In the genomic region with DNA sequence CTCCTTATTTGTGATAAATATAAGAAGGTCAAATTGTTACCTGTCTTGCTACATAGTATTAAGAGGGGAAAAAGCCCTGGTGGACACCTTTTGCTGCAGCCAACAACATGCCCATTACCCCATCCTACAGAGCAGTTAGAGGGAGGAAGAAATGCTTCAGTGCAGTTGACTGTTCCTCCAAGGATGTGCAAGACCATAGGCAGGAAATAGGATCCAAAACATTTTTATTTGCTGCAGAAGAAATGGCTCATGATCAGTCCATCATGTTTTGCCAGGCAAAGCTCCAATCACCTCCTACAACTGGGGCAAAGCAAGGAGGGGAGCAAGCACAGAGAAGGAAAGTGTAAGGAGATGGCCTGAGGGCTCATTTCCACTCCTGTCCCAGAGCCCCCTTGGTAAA, we compare ENCODE assay signal across 20 cellular contexts.
A peak's percentile ranks its signal among the peaks of the same experiment; 100 is the strongest.
DNase-seq lines count a peak whose midpoint lies in the region; ATAC-seq and TF ChIP-seq lines count a peak whose summit lies in the region.
"Had no signal": no experiment of that assay in that cellular context is flagged by ENCODE, and none has a peak within 500 bp of the region (broad histone marks: within the 10 kb centered on the region; RNA-seq: fewer than 3 reads in every experiment).

No MANE protein-coding gene starts in this region.

- H3K27ac Mint-ChIP-seq in Caco-2 (ENCODE audit: unreplicated experiment), result peak overlapping the region; percentile 63
- no peak overlapping the region for H3K27ac Mint-ChIP-seq in T-cell
- H3K27ac Mint-ChIP-seq: activated naive CD8-positive, alpha-beta T cell; activated T-cell treated with anti-CD3 and anti-CD28 coated beads, Interleukin-2, amount 50 U/mL, for 24 hours; CD8-positive, alpha-beta memory T cell; H9; stimulated activated naive CD8-positive, alpha-beta T cell treated with anti-CD3 and anti-CD28 coated beads, Interleukin-15, Interleukin-2, amounts not matched to agents 100 ng/mL and 50 ng/mL, for 24 hours had no signal

- H3K4me3 Mint-ChIP-seq in Caco-2 (ENCODE audit: unreplicated experiment) (no peak overlapping the region), T-cell (no peak overlapping the region)
- H3K4me3 Mint-ChIP-seq: activated naive CD8-positive, alpha-beta T cell; activated T-cell treated with anti-CD3 and anti-CD28 coated beads, Interleukin-2, amount 50 U/mL, for 24 hours; CD8-positive, alpha-beta memory T cell; IgD-negative memory B cell; stimulated activated naive CD8-positive, alpha-beta T cell treated with anti-CD3 and anti-CD28 coated beads, Interleukin-15, Interleukin-2, amounts not matched to agents 100 ng/mL and 50 ng/mL, for 24 hours had no signal

- no peak overlapping the region for H2AK5ac ChIP-seq in mesendoderm (ENCODE audit: low read length)

- peak overlapping the region; percentile 49 for H3K56ac ChIP-seq in mesendoderm (ENCODE audit: low read length)

- H3K9me3 ChIP-seq in Caco-2 (no peaks in the 10 kb centered on the region), Karpas-422 (ENCODE audit: low read length) (no peaks in the 10 kb centered on the region)
- H3K9me3 ChIP-seq: mucosa of descending colon had no signal

- H3K79me1 ChIP-seq in mesendoderm (ENCODE audit: low read length), result no peaks in the 10 kb centered on the region

- H3K79me2 ChIP-seq in mesendoderm (ENCODE audit: control insufficient read depth, insufficient read depth, low read length) (no peaks in the 10 kb centered on the region), Karpas-422 (ENCODE audit: low read length) (no peaks in the 10 kb centered on the region)

- no peak overlapping the region for H3K18ac ChIP-seq in mesendoderm (ENCODE audit: low read length)

- H4K5ac ChIP-seq in mesendoderm (ENCODE audit: low read length), result no peak overlapping the region

- intact Hi-C loops in Caco-2 (cut with micrococcal nuclease; ENCODE audit: unreplicated experiment), result loop anchor here (2.0 kb wide), 1 partner anchor 70 kb away; no protein-coding TSS in a partner anchor

- H3K9ac ChIP-seq in mesendoderm (ENCODE audit: low read length) (no peak overlapping the region), Karpas-422 (ENCODE audit: low read length) (no peak overlapping the region)

- H3K27me3 ChIP-seq in Caco-2 (replicated peaks; ENCODE audit: control insufficient read depth, insufficient read depth, low read length) (no peaks in the 10 kb centered on the region), mesendoderm (ENCODE audit: insufficient read depth, low read length, poor library complexity) (no peaks in the 10 kb centered on the region), Karpas-422 (ENCODE audit: low read length) (no peaks in the 10 kb centered on the region)

- BruUV-seq in Caco-2 (replicated peaks; lab: Mats Ljungman, UMichigan), result no TSS peak

- peaks cover 12% of the 10 kb centered on the region for H3K9me3 Mint-ChIP-seq in Caco-2 (ENCODE audit: unreplicated experiment)
- H3K9me3 Mint-ChIP-seq in T-cell, result peaks cover 0 to 3% (median 0%) of the 10 kb centered on the region in 3 donors
- H3K9me3 Mint-ChIP-seq: activated T-cell treated with anti-CD3 and anti-CD28 coated beads, Interleukin-2, amount 50 U/mL, for 24 hours had no signal

- H3K4me1 ChIP-seq in Caco-2, result peaks cover 26% of the 10 kb centered on the region
- H3K4me1 ChIP-seq in mesendoderm (ENCODE audit: control insufficient read depth, low read depth, low read length), result no peaks in the 10 kb centered on the region
- H3K4me1 ChIP-seq in Karpas-422 (ENCODE audit: low read length), result no peaks in the 10 kb centered on the region

- H3K9me2 ChIP-seq in Karpas-422 (replicated peaks; ENCODE audit: insufficient read depth, low read length), result no peaks in the 10 kb centered on the region

- no peak overlapping the region for H3K4me3 ChIP-seq in Caco-2 (ENCODE audit: low read depth, low read length)
- H3K4me3 ChIP-seq in mesendoderm (ENCODE audit: low read length), result no peak overlapping the region
- H3K4me3 ChIP-seq in Karpas-422 (ENCODE audit: low read length), result no peak overlapping the region
- H3K4me3 ChIP-seq: mucosa of descending colon had no signal

- no peaks in the 10 kb centered on the region for H3K36me3 Mint-ChIP-seq in Caco-2 (ENCODE audit: insufficient read depth, unreplicated experiment)
- no peaks in the 10 kb centered on the region for H3K36me3 Mint-ChIP-seq in T-cell
- H3K36me3 Mint-ChIP-seq: activated naive CD8-positive, alpha-beta T cell; IgD-negative memory B cell had no signal

- H3K4me2 ChIP-seq in mesendoderm (ENCODE audit: low read length) (no peak overlapping the region), Karpas-422 (ENCODE audit: low read depth, low read length, poor library complexity, severe bottlenecking) (no peak overlapping the region)

- no peak overlapping the region for H3K23ac ChIP-seq in mesendoderm (ENCODE audit: low read length)

- H2BK5ac ChIP-seq in mesendoderm (ENCODE audit: low read length), result no peak overlapping the region

- no peaks in the 10 kb centered on the region for H3K27me3 Mint-ChIP-seq in Caco-2 (ENCODE audit: insufficient read depth, unreplicated experiment)
- H3K27me3 Mint-ChIP-seq in T-cell, result peaks cover 4 to 5% of the 10 kb centered on the region in 2 donors
- H3K27me3 Mint-ChIP-seq: stimulated activated naive CD8-positive, alpha-beta T cell treated with anti-CD3 and anti-CD28 coated beads, Interleukin-15, Interleukin-2, amounts not matched to agents 100 ng/mL and 50 ng/mL, for 24 hours had no signal

- H4K20me1 ChIP-seq in Karpas-422 (ENCODE audit: insufficient read depth, low read depth, low read length), result no peaks in the 10 kb centered on the region

- H4K8ac ChIP-seq in mesendoderm (ENCODE audit: low read depth, low read length), result no peak overlapping the region

- no peak for DNase-seq in Caco-2
- peak; percentile 13 for DNase-seq in NCI-H226
- DNase-seq in fibroblast of gingiva (ENCODE audit: low read depth), result peak; percentile 4
- DNase-seq in mesendoderm, result no peak
- no peak for DNase-seq in T-cell
- no peak for DNase-seq in Karpas-422
- no peak for DNase-seq in GM19240 (ENCODE audit: insufficient read length, low spot score)
- no peak for DNase-seq in NOMO-1 treated with DMSO at 0.1 percent for 48 hours (lab: John Stamatoyannopoulos, UW; ENCODE audit: unreplicated experiment)
- DNase-seq: activated CD4-positive, alpha-beta T cell treated with anti-CD3 and anti-CD28 coated beads, Interleukin-2, amount 50 U/mL, for 4 hours; activated T-cell treated with anti-CD3 and anti-CD28 coated beads, Interleukin-2, amount 50 U/mL, for 24 hours; CD8-positive, alpha-beta memory T cell; H9; hippocampal formation; mucosa of descending colon; MV-4-11; NCI-H2029; stimulated activated CD4-positive, alpha-beta T cell treated with anti-CD3 and anti-CD28 coated beads, Interleukin-1b, Interleukin-23, amount 100 ng/mL, for 48 hours had no signal

- CTCF ChIA-PET in Caco-2 (lab: Charles Lee), result no interaction called here
- CTCF ChIA-PET in T-cell (lab: Charles Lee), result no interaction called here

- H3K4ac ChIP-seq in mesendoderm (ENCODE audit: low read depth, low read length), result no peak overlapping the region

- H3K4me1 Mint-ChIP-seq in Caco-2 (ENCODE audit: low read depth, unreplicated experiment) (peaks cover 22% of the 10 kb centered on the region), T-cell (no peaks in the 10 kb centered on the region)
- H3K4me1 Mint-ChIP-seq: CD8-positive, alpha-beta memory T cell had no signal

- no peak overlapping the region for H2BK120ac ChIP-seq in mesendoderm (ENCODE audit: low read depth, low read length)

- ATAC-seq in T-cell (replicated peaks in 1 of 4), result no peak
- ATAC-seq: mucosa of descending colon had no signal

- H2BK15ac ChIP-seq in mesendoderm (replicated peaks; ENCODE audit: low read depth), result no peak overlapping the region

- TF ChIP-seq CTCF in Caco-2 (IDR thresholded peaks at IDR 0.05; ENCODE audit: insufficient read depth in 1 of 2, low read depth in 1 of 2, low read length in 1 of 2, severe bottlenecking in 1 of 2, unreplicated experiment in 1 of 2), result no peak

- no peak overlapping the region for H3K27ac ChIP-seq in mesendoderm (ENCODE audit: low read depth, low read length)
- H3K27ac ChIP-seq in Karpas-422 (ENCODE audit: low read length), result no peak overlapping the region

- POLR2A ChIA-PET in Caco-2 (lab: Charles Lee), result no interaction called here
- POLR2A ChIA-PET in T-cell (lab: Charles Lee), result no interaction called here

- no peaks in the 10 kb centered on the region for H3K36me3 ChIP-seq in Caco-2 (ENCODE audit: control insufficient read depth, insufficient read depth, low read length)
- no peaks in the 10 kb centered on the region for H3K36me3 ChIP-seq in mesendoderm (ENCODE audit: control insufficient read depth, insufficient read depth, low read length)
- no peaks in the 10 kb centered on the region for H3K36me3 ChIP-seq in Karpas-422 (ENCODE audit: insufficient read depth, low read length)

- no peak overlapping the region for H2AFZ ChIP-seq in Karpas-422 (ENCODE audit: low read length)

Comparison
In these comparisons a context has a peak if more than half of its experiments do, and no peak if none do; other contexts are left out.
1. DNase-seq: peak in NCI-H226 (single experiment) and fibroblast of gingiva (single experiment); none in Caco-2 (0 of 2), mesendoderm (single experiment), T-cell (0 of 34), Karpas-422 (single experiment), GM19240 (single experiment) and NOMO-1 treated with DMSO at 0.1 percent for 48 hours (single experiment).